ENCODE assay signal across 16 cellular contexts in genomic region chr18:4230450-4231168, GRCh38.
DNase-seq lines count a peak whose midpoint lies in the region; ATAC-seq and TF ChIP-seq lines count a peak whose summit lies in the region.
"Had no signal": no experiment of that assay in that cellular context is flagged by ENCODE, and none has a peak within 500 bp of the region (broad histone marks: within the 10 kb centered on the region; RNA-seq: fewer than 3 reads in every experiment).

No MANE protein-coding gene starts in this region.

- no peak overlapping the region for H3K9ac ChIP-seq in SK-N-SH
- H3K9ac ChIP-seq: BLaER1 treated with 17β-estradiol and CSF1 and Interleukin-3, amounts not matched to agents 10 nM and 100 nM had no signal

- intact Hi-C loops in adrenal gland (cut with DNase I), result no loop called here

- H3K9me2 ChIP-seq in SK-N-SH, result no peaks in the 10 kb centered on the region

- H3K4me3 ChIP-seq in SK-N-SH (ENCODE audit: low read depth in 2 of 2, low read length in 1 of 2) (no peak overlapping the region), adrenal gland (no peak overlapping the region)
- H3K4me3 ChIP-seq: BLaER1 treated with 17β-estradiol and CSF1 and Interleukin-3, amounts not matched to agents 10 nM and 100 nM had no signal

- no peaks in the 10 kb centered on the region for H3K27me3 ChIP-seq in SK-N-SH (ENCODE audit: insufficient read depth)
- no peaks in the 10 kb centered on the region for H3K27me3 ChIP-seq in adrenal gland
- H3K27me3 ChIP-seq: BLaER1 treated with 17β-estradiol and CSF1 and Interleukin-3, amounts not matched to agents 10 nM and 100 nM had no signal

- no peak overlapping the region for H3K4me2 ChIP-seq in SK-N-SH

- CTCF ChIA-PET in SK-N-SH (lab: Yijun Ruan, JAX), result no interaction called here

- TF ChIP-seq RAD21 in SK-N-SH (IDR thresholded peaks at IDR 0.05; ENCODE audit: low read length), result no peak
- TF ChIP-seq RAD21 in Ishikawa (IDR thresholded peaks at IDR 0.05; ENCODE audit: low read depth), result no peak

- POLR2A ChIA-PET in SK-N-SH (lab: Yijun Ruan, JAX), result no interaction called here

- 2% methylated on average over 3 of the region's 3 CpGs for WGBS in SK-N-SH (ENCODE audit: low lambda C conversion rate)
- WGBS in adrenal gland, 4 donors, result 63 to 76% (median 67%) methylated on average over 3 of the region's 3 CpGs

- TF ChIP-seq POLR2A in adrenal gland (IDR thresholded peaks at IDR 0.05), result no peak

- DNase-seq in SK-N-SH, result no peak
- DNase-seq in astrocyte of the hippocampus (ENCODE audit: low read depth, low spot score), result peak; percentile 13
- no peak for DNase-seq in adrenal gland
- DNase-seq in NCI-H2107 (lab: John Stamatoyannopoulos, UW), result no peak
- DNase-seq: ACHN; Calu3; CD4-positive, alpha-beta T cell; DMS 273 treated with DMSO at 0.1 percent for 48 hours had no signal

- no peak overlapping the region for H2AFZ ChIP-seq in SK-N-SH (ENCODE audit: low read depth)

- H3K36me3 ChIP-seq in SK-N-SH (replicated peaks in 1 of 2; ENCODE audit: control insufficient read depth in 1 of 2, insufficient read depth in 2 of 2, low read length in 1 of 2) (no peaks in the 10 kb centered on the region), adrenal gland (replicated peaks in 1 of 2) (no peaks in the 10 kb centered on the region)
- H3K36me3 ChIP-seq: BLaER1 treated with 17β-estradiol and CSF1 and Interleukin-3, amounts not matched to agents 10 nM and 100 nM had no signal

- no peaks in the 10 kb centered on the region for H3K9me3 ChIP-seq in SK-N-SH
- no peaks in the 10 kb centered on the region for H3K9me3 ChIP-seq in adrenal gland (replicated peaks in 1 of 3)

- H3F3A ChIP-seq in SK-N-SH (replicated peaks; ENCODE audit: insufficient read depth), result no peaks in the 10 kb centered on the region

- H3K4me1 ChIP-seq in SK-N-SH (ENCODE audit: control insufficient read depth in 1 of 2, insufficient read depth in 2 of 2, low read depth in 1 of 2, low read length in 1 of 2) (no peaks in the 10 kb centered on the region), adrenal gland (replicated peaks in 1 of 2) (no peaks in the 10 kb centered on the region)

- TF ChIP-seq EP300 in SK-N-SH (IDR thresholded peaks at IDR 0.05; ENCODE audit: borderline replicate concordance in 1 of 2, low read depth in 1 of 2, low read length in 1 of 2) (no peak), Ishikawa (IDR thresholded peaks at IDR 0.05; ENCODE audit: borderline replicate concordance) (no peak)

- H3K79me2 ChIP-seq in SK-N-SH (ENCODE audit: insufficient read depth), result no peaks in the 10 kb centered on the region

- TF ChIP-seq CTCF in SK-N-SH (IDR thresholded peaks at IDR 0.05) (no peak), adrenal gland (IDR thresholded peaks at IDR 0.05) (no peak)

- ATAC-seq in SK-N-SH treated with all-trans-retinoic acid at 6 μM for 48 hours, result no peak
- ATAC-seq in HG03378 (IDR thresholded peaks at IDR 0.05; ENCODE audit: unreplicated experiment), result no peak
- no peak for ATAC-seq in HG02973 (IDR thresholded peaks at IDR 0.05; ENCODE audit: unreplicated experiment)
- ATAC-seq: HCT116, HepG2 had no signal

- H3K27ac ChIP-seq in SK-N-SH (ENCODE audit: low read depth in 2 of 2, low read length in 1 of 2) (no peak overlapping the region), adrenal gland (no peak overlapping the region)
- H3K27ac ChIP-seq: 22Rv1; BLaER1 treated with 17β-estradiol and CSF1 and Interleukin-3, amounts not matched to agents 10 nM and 100 nM had no signal

- no peaks in the 10 kb centered on the region for H4K20me1 ChIP-seq in SK-N-SH (ENCODE audit: insufficient read depth)
- H4K20me1 ChIP-seq: BLaER1 treated with 17β-estradiol and CSF1 and Interleukin-3, amounts not matched to agents 10 nM and 100 nM had no signal

TF ChIP-seq in SK-N-SH, 30 proteins besides CTCF, POLR2A, EP300 and RAD21 (continues in another document):
- TF ChIP-seq JUND (IDR thresholded peaks at IDR 0.05) (no peak), TEAD4 (IDR thresholded peaks at IDR 0.05; ENCODE audit: borderline replicate concordance, insufficient read depth) (no peak), REST (IDR thresholded peaks at IDR 0.05; ENCODE audit: low read depth, low read length) (peak; percentile 79; the same call in 1 of the 2 replicates)

TF ChIP-seq in SK-N-SH treated with all-trans-retinoic acid at 6 μM for 48 hours, 23 proteins besides CTCF, POLR2A, EP300 and RAD21:
- no peak for TF ChIP-seq TCF4 (CRISPR knock-in tag; IDR thresholded peaks at IDR 0.05; ENCODE audit: borderline replicate concordance)
- TF ChIP-seq ZNF8 (CRISPR knock-in tag; IDR thresholded peaks at IDR 0.05), result no peak
- TF ChIP-seq CREB5 (CRISPR knock-in tag; IDR thresholded peaks at IDR 0.05; ENCODE audit: low read depth), result no peak
- TF ChIP-seq OSR1 (CRISPR knock-in tag; IDR thresholded peaks at IDR 0.05), result no peak
- TF ChIP-seq ZNF565 (CRISPR knock-in tag; conservative IDR thresholded peaks at IDR 0.05; ENCODE audit: low read depth), result no peak
- no peak for TF ChIP-seq ARNTL (CRISPR knock-in tag; IDR thresholded peaks at IDR 0.05; ENCODE audit: borderline replicate concordance, low read depth)

TF ChIP-seq in Ishikawa, 13 proteins besides CTCF, POLR2A, EP300 and RAD21:
- no peak for TF ChIP-seq TCF12 (IDR thresholded peaks at IDR 0.05; ENCODE audit: low read depth)
- peak; percentile 62 for TF ChIP-seq REST (IDR thresholded peaks at IDR 0.05; ENCODE audit: low read depth)
TF ChIP-seq in Ishikawa: peak in this region for 1.
